7 cellular contexts compared by ENCODE assay signal in the genomic region with DNA sequence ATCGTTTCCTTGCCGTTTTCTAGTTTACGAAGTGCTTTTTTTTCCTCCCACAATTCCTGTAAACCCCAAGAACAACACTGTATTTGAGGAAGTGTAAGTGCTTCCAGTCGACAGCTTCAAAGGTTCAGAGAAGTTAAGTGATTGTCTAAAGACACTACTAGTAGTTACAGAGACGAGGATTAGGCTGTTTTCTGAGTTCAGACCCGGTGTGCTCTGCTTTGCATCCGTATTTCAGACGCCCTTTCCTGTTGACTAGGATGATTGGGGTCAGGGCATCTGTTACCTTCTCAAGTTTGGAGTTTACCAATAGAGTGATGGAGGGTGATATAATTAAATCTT. TPM values are rescaled to one million over a fixed set of nuclear protein-coding genes. Genes with fewer than 3 reads are reported as not detected.
DNase-seq lines count a peak whose midpoint lies in the region; ATAC-seq and TF ChIP-seq lines count a peak whose summit lies in the region.

No MANE protein-coding gene starts in this region.

- WGBS in hepatocyte (ENCODE audit: low lambda C conversion rate, missing lambda C conversion rate) = under 1% methylated on average over 8 of the region's 8 CpGs

- peak overlapping the region; percentile 96 for H3K4me3 Mint-ChIP-seq in stimulated activated memory B cell treated with anti-CD40 and anti-IgM and Interleukin-4, amounts not matched to agents 10 μg/mL and 1 μg/mL and 100 μg/mL, for 72 hours

- no peaks in the 10 kb centered on the region for H4K20me1 ChIP-seq in hepatocyte (ENCODE audit: insufficient read depth, poor library complexity, severe bottlenecking)

- H3K4me3 ChIP-seq in HFF-Myc (replicated peaks; ENCODE audit: low read depth, low read length) = peak overlapping the region; percentile 69
- peak overlapping the region; percentile 97 for H3K4me3 ChIP-seq in WERI-Rb-1 (ENCODE audit: low read depth, low read length)
- peak overlapping the region; percentile 41 for H3K4me3 ChIP-seq in hepatocyte

- peaks cover 6% of the 10 kb centered on the region for H3K4me1 ChIP-seq in hepatocyte (ENCODE audit: insufficient read depth)

- peaks cover 19% of the 10 kb centered on the region for H3K36me3 Mint-ChIP-seq in stimulated activated memory B cell treated with anti-CD40 and anti-IgM and Interleukin-4, amounts not matched to agents 10 μg/mL and 1 μg/mL and 100 μg/mL, for 72 hours

- no peak for ATAC-seq in stimulated activated memory B cell treated with anti-CD40 and anti-IgM and Interleukin-4, amounts not matched to agents 10 μg/mL and 1 μg/mL and 100 μg/mL, for 72 hours
- no peak for ATAC-seq in GM21360 (IDR thresholded peaks at IDR 0.05; ENCODE audit: unreplicated experiment)

- peak overlapping the region; percentile 42 for H2AFZ ChIP-seq in hepatocyte

- H3K4me2 ChIP-seq in hepatocyte = peak overlapping the region; percentile 82

- peaks cover 38% of the 10 kb centered on the region for H3K4me1 Mint-ChIP-seq in stimulated activated memory B cell treated with anti-CD40 and anti-IgM and Interleukin-4, amounts not matched to agents 10 μg/mL and 1 μg/mL and 100 μg/mL, for 72 hours

- H3K27me3 Mint-ChIP-seq in stimulated activated memory B cell treated with anti-CD40 and anti-IgM and Interleukin-4, amounts not matched to agents 10 μg/mL and 1 μg/mL and 100 μg/mL, for 72 hours = no peaks in the 10 kb centered on the region

- TF ChIP-seq CTCF in HFF-Myc (IDR thresholded peaks at IDR 0.05; ENCODE audit: low read depth, low read length, missing control alignments) (no peak), WERI-Rb-1 (IDR thresholded peaks at IDR 0.05; ENCODE audit: low read depth, low read length) (no peak), hepatocyte (IDR thresholded peaks at IDR 0.05; ENCODE audit: poor library complexity) (no peak)

- H3K79me2 ChIP-seq in hepatocyte = peaks cover 26% of the 10 kb centered on the region

- H3K36me3 ChIP-seq in WERI-Rb-1 (peaks cover 28% of the 10 kb centered on the region), hepatocyte (replicated peaks; ENCODE audit: insufficient read depth, low read depth) (no peaks in the 10 kb centered on the region)

- DNase-seq in HFF-Myc (ENCODE audit: extremely low read depth, low read depth) (no peak), WERI-Rb-1 (no peak), hepatocyte (ENCODE audit: low spot score) (no peak), D341Med (ENCODE audit: low spot score) (no peak)
- DNase-seq in central memory CD4-positive, alpha-beta T cell = no peak

- H3K9me3 ChIP-seq in WERI-Rb-1 (ENCODE audit: severe bottlenecking) (no peaks in the 10 kb centered on the region), hepatocyte (ENCODE audit: low read depth) (no peaks in the 10 kb centered on the region)

- H3K9me2 ChIP-seq in hepatocyte (replicated peaks; ENCODE audit: insufficient read depth) = no peaks in the 10 kb centered on the region

- H3K27me3 ChIP-seq in WERI-Rb-1 (ENCODE audit: insufficient read depth, low read depth, severe bottlenecking) (no peaks in the 10 kb centered on the region), hepatocyte (no peaks in the 10 kb centered on the region)

- peak overlapping the region; percentile 40 for H3K27ac ChIP-seq in WERI-Rb-1
- peak overlapping the region; percentile 17 for H3K27ac ChIP-seq in hepatocyte

- H3K9me3 Mint-ChIP-seq in stimulated activated memory B cell treated with anti-CD40 and anti-IgM and Interleukin-4, amounts not matched to agents 10 μg/mL and 1 μg/mL and 100 μg/mL, for 72 hours = no peaks in the 10 kb centered on the region

- H3K27ac Mint-ChIP-seq in stimulated activated memory B cell treated with anti-CD40 and anti-IgM and Interleukin-4, amounts not matched to agents 10 μg/mL and 1 μg/mL and 100 μg/mL, for 72 hours = peak overlapping the region; percentile 87

RNA-seq across cellular contexts. Expression of gene CLP1, which starts 0.4 kb away (rescaled TPM):
- 13.4 and 15.4 TPM in 2 replicates for total RNA-seq in hepatocyte
- 9.1 and 18.5 TPM in 2 replicates for polyA plus RNA-seq in hepatocyte

RNA-seq across cellular contexts. Expression of gene YPEL4, which starts 8.3 kb away (rescaled TPM):
- 0.90 and 2.8 TPM in 2 replicates for total RNA-seq in hepatocyte
- 3.9 and 4.1 TPM in 2 replicates for polyA plus RNA-seq in hepatocyte

RNA-seq across cellular contexts. Expression of gene ZDHHC5, which starts 9.9 kb away (rescaled TPM):
- 41.3 and 45.7 TPM in 2 replicates for total RNA-seq in hepatocyte
- polyA plus RNA-seq in hepatocyte = 35.9 and 42.3 TPM in 2 replicates

RNA-seq across cellular contexts. Expression of gene MED19, which starts 54.0 kb away (rescaled TPM):
- 14.5 and 15.5 TPM in 2 replicates for total RNA-seq in hepatocyte
- 30.2 and 30.9 TPM in 2 replicates for polyA plus RNA-seq in hepatocyte

RNA-seq across cellular contexts. Expression of gene TMX2, which starts 54.4 kb away (rescaled TPM):
- 81.4 and 104 TPM in 2 replicates for total RNA-seq in hepatocyte
- polyA plus RNA-seq in hepatocyte = 119 and 129 TPM in 2 replicates

Comparison
In these comparisons a context has a peak if more than half of its experiments do, and no peak if none do; other contexts are left out.
1. H3K4me3 ChIP-seq: peak in every context shown above with its lines; median percentile 97 in WERI-Rb-1; 69 in HFF-Myc; 41 in hepatocyte.